In genomic region chr19:9309139-9309973, GRCh38 we compare ENCODE assay signal across 1 cellular context.
TF ChIP-seq lines count a peak whose summit lies in the region.

TSS of gene ZNF699 (minus strand) at chr19:9309838. CDS start at chr19:9305119, 4,719 bp downstream.

TF ChIP-seq in HEK293, 187 proteins besides CTCF, POLR2A, EP300 and RAD21 (continued from another document):
- no peak for TF ChIP-seq ZNF148 (tag by site-specific recombination; IDR thresholded peaks at IDR 0.05; ENCODE audit: borderline replicate concordance)
- no peak; the same call in 1 of the 2 replicates for TF ChIP-seq ZNF76 (tag by site-specific recombination; IDR thresholded peaks at IDR 0.05; ENCODE audit: borderline replicate concordance, low read depth)
- no peak for TF ChIP-seq HOXC10 (CRISPR knock-in tag; IDR thresholded peaks at IDR 0.05)
- no peak for TF ChIP-seq ZNF560 (tag by site-specific recombination; IDR thresholded peaks at IDR 0.05; ENCODE audit: borderline replicate concordance)
- no peak for TF ChIP-seq MEIS1 (CRISPR knock-in tag; IDR thresholded peaks at IDR 0.05; ENCODE audit: borderline replicate concordance)
- no peak for TF ChIP-seq ZNF768 (tag by site-specific recombination; IDR thresholded peaks at IDR 0.05)
- no peak for TF ChIP-seq ZNF426 (tag by site-specific recombination; IDR thresholded peaks at IDR 0.05)
- TF ChIP-seq, protein P1, sequence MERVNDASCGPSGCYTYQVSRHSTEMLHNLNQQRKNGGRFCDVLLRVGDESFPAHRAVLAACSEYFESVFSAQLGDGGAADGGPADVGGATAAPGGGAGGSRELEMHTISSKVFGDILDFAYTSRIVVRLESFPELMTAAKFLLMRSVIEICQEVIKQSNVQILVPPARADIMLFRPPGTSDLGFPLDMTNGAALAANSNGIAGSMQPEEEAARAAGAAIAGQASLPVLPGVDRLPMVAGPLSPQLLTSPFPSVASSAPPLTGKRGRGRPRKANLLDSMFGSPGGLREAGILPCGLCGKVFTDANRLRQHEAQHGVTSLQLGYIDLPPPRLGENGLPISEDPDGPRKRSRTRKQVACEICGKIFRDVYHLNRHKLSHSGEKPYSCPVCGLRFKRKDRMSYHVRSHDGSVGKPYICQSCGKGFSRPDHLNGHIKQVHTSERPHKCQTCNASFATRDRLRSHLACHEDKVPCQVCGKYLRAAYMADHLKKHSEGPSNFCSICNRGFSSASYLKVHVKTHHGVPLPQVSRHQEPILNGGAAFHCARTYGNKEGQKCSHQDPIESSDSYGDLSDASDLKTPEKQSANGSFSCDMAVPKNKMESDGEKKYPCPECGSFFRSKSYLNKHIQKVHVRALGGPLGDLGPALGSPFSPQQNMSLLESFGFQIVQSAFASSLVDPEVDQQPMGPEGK (tag by site-specific recombination; IDR thresholded peaks at IDR 0.05), result 0 out of 2 replicates have a peak, but pooled peaks have one; percentile 33
- TF ChIP-seq SETDB1 (IDR thresholded peaks at IDR 0.05; ENCODE audit: insufficient read length, low read length), result no peak
- no peak for TF ChIP-seq REPIN1 (tag by site-specific recombination; IDR thresholded peaks at IDR 0.05; ENCODE audit: low read depth)
- no peak for TF ChIP-seq ZNF146 (tag by site-specific recombination; IDR thresholded peaks at IDR 0.05)
- TF ChIP-seq ZNF654 (tag by site-specific recombination; IDR thresholded peaks at IDR 0.05; ENCODE audit: low read depth), result no peak
- TF ChIP-seq ZNF398 (tag by site-specific recombination; IDR thresholded peaks at IDR 0.05), result no peak
- TF ChIP-seq SCRT1 (tag by site-specific recombination; IDR thresholded peaks at IDR 0.05; ENCODE audit: borderline replicate concordance), result no peak
- TF ChIP-seq, protein P2, sequence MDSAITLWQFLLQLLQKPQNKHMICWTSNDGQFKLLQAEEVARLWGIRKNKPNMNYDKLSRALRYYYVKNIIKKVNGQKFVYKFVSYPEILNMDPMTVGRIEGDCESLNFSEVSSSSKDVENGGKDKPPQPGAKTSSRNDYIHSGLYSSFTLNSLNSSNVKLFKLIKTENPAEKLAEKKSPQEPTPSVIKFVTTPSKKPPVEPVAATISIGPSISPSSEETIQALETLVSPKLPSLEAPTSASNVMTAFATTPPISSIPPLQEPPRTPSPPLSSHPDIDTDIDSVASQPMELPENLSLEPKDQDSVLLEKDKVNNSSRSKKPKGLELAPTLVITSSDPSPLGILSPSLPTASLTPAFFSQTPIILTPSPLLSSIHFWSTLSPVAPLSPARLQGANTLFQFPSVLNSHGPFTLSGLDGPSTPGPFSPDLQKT (IDR thresholded peaks at IDR 0.05; ENCODE audit: borderline replicate concordance, low read depth, low read length), result no peak
- TF ChIP-seq ZBTB11 (tag by site-specific recombination; conservative IDR thresholded peaks at IDR 0.05; ENCODE audit: low read depth), result peak; percentile 29; the same call in 1 of the 2 replicates
- no peak for TF ChIP-seq ZNF423 (tag by site-specific recombination; IDR thresholded peaks at IDR 0.05)
- no peak for TF ChIP-seq ZNF362 (tag by site-specific recombination; IDR thresholded peaks at IDR 0.05)
- peak; percentile 72; the same call in 1 of the 2 replicates for TF ChIP-seq ZBTB17 (tag by site-specific recombination; IDR thresholded peaks at IDR 0.05)
- TF ChIP-seq ZNF843 (tag by site-specific recombination; IDR thresholded peaks at IDR 0.05), result no peak
- TF ChIP-seq BCL11A (tag by site-specific recombination; IDR thresholded peaks at IDR 0.05; ENCODE audit: low read depth), result no peak
